17 cellular contexts compared by ENCODE assay signal in the genomic region with DNA sequence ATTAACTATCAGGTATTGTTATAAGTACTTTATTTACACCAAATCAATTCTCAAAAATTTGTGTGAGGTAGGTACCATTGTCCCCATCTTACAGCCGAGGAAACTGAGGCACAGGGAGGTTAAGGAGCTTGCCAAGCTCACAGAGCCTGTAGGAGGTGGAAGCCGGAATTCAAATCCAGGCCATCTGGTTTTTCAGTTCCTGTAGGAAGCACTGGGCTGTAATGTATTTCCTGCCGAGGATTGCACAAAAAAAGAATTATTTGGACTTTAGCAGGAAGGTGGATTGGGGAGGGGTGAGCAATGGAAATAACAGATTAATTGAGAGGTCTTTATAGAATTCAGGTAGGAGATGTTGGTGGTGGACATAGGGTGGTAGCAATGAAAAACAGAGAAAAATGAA.
DNase-seq lines count a peak whose midpoint lies in the region; ATAC-seq and TF ChIP-seq lines count a peak whose summit lies in the region.
"Had no signal": no experiment of that assay in that cellular context is flagged by ENCODE, and none has a peak within 500 bp of the region (broad histone marks: within the 10 kb centered on the region; RNA-seq: fewer than 3 reads in every experiment).

No MANE protein-coding gene starts in this region.

- peaks cover 16% of the 10 kb centered on the region for H3K4me1 ChIP-seq in left ventricle myocardium inferior
- H3K4me1 ChIP-seq: Caco-2 had no signal

- H3K4me3 ChIP-seq in left ventricle myocardium inferior, result no peak overlapping the region
- H3K4me3 ChIP-seq in WERI-Rb-1 (ENCODE audit: low read depth, low read length), result no peak overlapping the region

- H3K27ac Mint-ChIP-seq in nephron (peak overlapping the region in 2 of 3 experiments; percentile 13 to 78), type B pancreatic cell (no peak overlapping the region)
- H3K27ac Mint-ChIP-seq in T-helper 2 cell treated with Interferon-gamma antibody and Interleukin-4, amounts not matched to agents 5 μg/mL and 100 μg/mL, for 36 hours, result no peak overlapping the region
- H3K27ac Mint-ChIP-seq: B cell; CD14-positive monocyte; CD8-positive, alpha-beta memory T cell; HFFc6 had no signal

- H3K36me3 ChIP-seq in left ventricle myocardium inferior, result no peaks in the 10 kb centered on the region
- H3K36me3 ChIP-seq in WERI-Rb-1, result no peaks in the 10 kb centered on the region

- peaks cover 4% of the 10 kb centered on the region for H3K27me3 ChIP-seq in left ventricle myocardium inferior (ENCODE audit: low read depth)
- no peaks in the 10 kb centered on the region for H3K27me3 ChIP-seq in WERI-Rb-1 (ENCODE audit: insufficient read depth, low read depth, severe bottlenecking)

- TF ChIP-seq CTCF in left ventricle myocardium inferior (IDR thresholded peaks at IDR 0.05; ENCODE audit: borderline replicate concordance) (no peak), WERI-Rb-1 (IDR thresholded peaks at IDR 0.05; ENCODE audit: low read depth, low read length) (no peak), nephron (IDR thresholded peaks at IDR 0.05; ENCODE audit: unreplicated experiment in 3 of 3) (no peak), type B pancreatic cell (conservative IDR thresholded peaks at IDR 0.05) (no peak)

- no peak for DNase-seq in left ventricle myocardium inferior
- no peak for DNase-seq in Right ventricle myocardium superior
- no peak for DNase-seq in WERI-Rb-1
- DNase-seq in T-helper 2 cell treated with Interferon-gamma antibody and Interleukin-4, amounts not matched to agents 5 μg/mL and 100 μg/mL, for 36 hours (ENCODE audit: low spot score), result no peak
- DNase-seq in type B pancreatic cell (ENCODE audit: extremely low spot score, unreplicated experiment), result no peak
- DNase-seq in CD1c-positive myeloid dendritic cell (ENCODE audit: extremely low spot score), result no peak
- DNase-seq: ACHN; Caco-2; CD8-positive, alpha-beta memory T cell; DMS53; GF-D8; HCEC 1CT; HFFc6 had no signal

- H3K27me3 Mint-ChIP-seq in nephron (ENCODE audit: low read depth) (peaks cover 14% of the 10 kb centered on the region), type B pancreatic cell (peaks cover 5% of the 10 kb centered on the region)
- H3K27me3 Mint-ChIP-seq in T-helper 2 cell treated with Interferon-gamma antibody and Interleukin-4, amounts not matched to agents 5 μg/mL and 100 μg/mL, for 36 hours (ENCODE audit: low read depth), result no peaks in the 10 kb centered on the region

- H3K36me3 Mint-ChIP-seq in nephron (ENCODE audit: low read depth), result no peaks in the 10 kb centered on the region
- no peaks in the 10 kb centered on the region for H3K36me3 Mint-ChIP-seq in T-helper 2 cell treated with Interferon-gamma antibody and Interleukin-4, amounts not matched to agents 5 μg/mL and 100 μg/mL, for 36 hours (ENCODE audit: low read depth)
- H3K36me3 Mint-ChIP-seq in type B pancreatic cell, result no peaks in the 10 kb centered on the region
- H3K36me3 Mint-ChIP-seq: CD14-positive monocyte; CD8-positive, alpha-beta memory T cell had no signal

- H3K4me3 Mint-ChIP-seq in nephron (peak overlapping the region in 1 of 3 experiments; percentile 0), type B pancreatic cell (no peak overlapping the region)
- no peak overlapping the region for H3K4me3 Mint-ChIP-seq in T-helper 2 cell treated with Interferon-gamma antibody and Interleukin-4, amounts not matched to agents 5 μg/mL and 100 μg/mL, for 36 hours
- H3K4me3 Mint-ChIP-seq: B cell; CD14-positive monocyte; CD8-positive, alpha-beta memory T cell; HFFc6 had no signal

- H3K27ac ChIP-seq in left ventricle myocardium inferior (replicated peaks), result peak overlapping the region; percentile 34
- peak overlapping the region; percentile 66 for H3K27ac ChIP-seq in WERI-Rb-1

- H3K9me3 Mint-ChIP-seq in nephron (peaks cover 5% of the 10 kb centered on the region), type B pancreatic cell (peaks cover 10% of the 10 kb centered on the region)
- peaks cover 52% of the 10 kb centered on the region for H3K9me3 Mint-ChIP-seq in T-helper 2 cell treated with Interferon-gamma antibody and Interleukin-4, amounts not matched to agents 5 μg/mL and 100 μg/mL, for 36 hours

- H3K9me3 ChIP-seq in left ventricle myocardium inferior (replicated peaks) (peaks cover 7% of the 10 kb centered on the region), WERI-Rb-1 (ENCODE audit: severe bottlenecking) (peaks cover 5% of the 10 kb centered on the region)
- H3K9me3 ChIP-seq: Caco-2 had no signal

- H3K4me1 Mint-ChIP-seq in nephron, result peaks cover 21% of the 10 kb centered on the region
- H3K4me1 Mint-ChIP-seq in T-helper 2 cell treated with Interferon-gamma antibody and Interleukin-4, amounts not matched to agents 5 μg/mL and 100 μg/mL, for 36 hours (ENCODE audit: low read depth), result no peaks in the 10 kb centered on the region
- H3K4me1 Mint-ChIP-seq in type B pancreatic cell (ENCODE audit: unreplicated experiment), result peaks cover 11% of the 10 kb centered on the region
- H3K4me1 Mint-ChIP-seq: B cell; CD14-positive monocyte; CD8-positive, alpha-beta memory T cell had no signal

- intact Hi-C loops in left ventricle myocardium inferior (cut with micrococcal nuclease), result no loop called here
- intact Hi-C loops in Right ventricle myocardium superior (cut with DNase I), result no loop called here

- no peak for ATAC-seq in Right ventricle myocardium superior (ENCODE audit: poor library complexity)
- ATAC-seq: HepG2 had no signal

Comparison
In these comparisons a context has a peak if more than half of its experiments do, and no peak if none do; other contexts are left out.
1. H3K27ac Mint-ChIP-seq: peak in nephron (2 of 3); none in T-helper 2 cell treated with Interferon-gamma antibody and Interleukin-4, amounts not matched to agents 5 μg/mL and 100 μg/mL, for 36 hours (single experiment) and type B pancreatic cell (single experiment).